ENCODE assay signal across 14 cellular contexts in the genomic region with DNA sequence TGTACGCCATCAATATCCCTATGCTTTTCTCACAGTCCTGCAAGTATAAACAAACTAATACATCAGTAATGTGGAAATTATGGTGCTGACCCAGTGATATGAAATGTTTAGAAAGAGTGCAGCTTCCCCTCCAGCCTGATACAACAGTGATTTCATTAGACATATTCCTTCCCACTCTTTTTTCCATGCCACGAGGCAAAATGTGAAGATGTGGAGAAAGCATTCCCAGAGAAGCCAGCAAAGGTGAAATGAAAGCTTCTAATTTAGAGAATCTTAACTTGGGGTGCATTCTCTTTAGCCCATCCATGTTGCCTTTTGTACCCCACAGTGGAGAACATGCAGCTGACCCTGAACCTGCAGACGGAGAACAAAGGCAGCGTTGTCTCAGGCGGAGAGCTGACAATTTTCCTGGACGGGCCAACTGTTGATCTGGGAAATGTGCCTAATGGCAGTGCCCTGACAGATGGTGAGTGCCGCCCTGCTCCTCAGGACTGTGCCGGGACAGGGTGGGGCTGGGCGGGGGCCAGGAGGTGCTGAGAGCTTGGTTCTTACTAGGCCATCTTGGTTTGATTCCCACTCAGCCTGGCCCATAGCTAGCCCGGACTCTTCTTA.
DNase-seq lines count a peak whose midpoint lies in the region; ATAC-seq, FAIRE-seq and TF ChIP-seq lines count a peak whose summit lies in the region.
"Had no signal": no experiment of that assay in that cellular context is flagged by ENCODE, and none has a peak within 500 bp of the region (broad histone marks: within the 10 kb centered on the region; RNA-seq: fewer than 3 reads in every experiment).

No MANE protein-coding gene starts in this region.

- peak overlapping the region; percentile 72 for H3K4me2 ChIP-seq in HepG2 (ENCODE audit: low read depth, low read length)
- H3K4me2 ChIP-seq: GM23338 had no signal

- peak; percentile 81 for ATAC-seq in HepG2
- ATAC-seq in GM21717 (IDR thresholded peaks at IDR 0.05; ENCODE audit: unreplicated experiment), result no peak
- no peak for ATAC-seq in HG02610 (IDR thresholded peaks at IDR 0.05; ENCODE audit: unreplicated experiment)
- ATAC-seq: GM23338, Panc1 had no signal

- CTCF ChIA-PET in HepG2 (lab: Yijun Ruan, JAX; ENCODE audit: low intra/inter-chr PET ratio, low total read pairs), result no interaction called here

- TF ChIP-seq EP300 in HepG2 (IDR thresholded peaks at IDR 0.05; ENCODE audit: low read depth in 2 of 2, low read length in 2 of 2), result peak in 1 of 2 experiments; percentile 60; a peak in 2 of 4 replicates
- TF ChIP-seq EP300 in HepG2 (CRISPR knock-in tag; IDR thresholded peaks at IDR 0.05; ENCODE audit: borderline replicate concordance), result 0 out of 2 replicates have a peak, but pooled peaks have one; percentile 58

- DNase-seq in NCI-H446 (lab: John Stamatoyannopoulos, UW) (peak; percentile 71 to 82), HepG2 (ENCODE audit: low spot score) (peak; percentile 81), substantia nigra (lab: John Stamatoyannopoulos, UW) (peak in 47 of 49 donors; percentile 11 to 92 (median 65)), epidermal melanocyte (ENCODE audit: insufficient read length, low spot score) (no peak)
- DNase-seq in activated T-cell treated with anti-CD3 and anti-CD28 coated beads, Interleukin-2, amount 50 U/mL, for 24 hours, result no peak
- DNase-seq: NCI-H1930 had no signal

- H3K27ac ChIP-seq in duodenal mucosa (ENCODE audit: low read depth, low read length) (peak overlapping the region; percentile 64), HepG2 (ENCODE audit: extremely low read length, insufficient read depth, low read length) (peak overlapping the region; percentile 82), substantia nigra (ENCODE audit: low read depth, low read length, poor library complexity, severe bottlenecking) (peak overlapping the region; percentile 90)
- H3K27ac ChIP-seq: parathyroid adenoma had no signal

- FAIRE-seq in HepG2 (lab: Jason Lieb, UNC), result peak; percentile 70
- FAIRE-seq: keratinocyte had no signal

- H3K27me3 ChIP-seq in duodenal mucosa (ENCODE audit: control insufficient read depth in 1 of 2, insufficient read depth in 2 of 2, low read length in 2 of 2) (no peaks in the 10 kb centered on the region), HepG2 (ENCODE audit: control insufficient read depth in 1 of 2, insufficient read depth in 2 of 2, low read length in 2 of 2) (no peaks in the 10 kb centered on the region)
- H3K27me3 ChIP-seq: uterus had no signal

- H2AFZ ChIP-seq in HepG2 (ENCODE audit: low read length), result no peak overlapping the region
- H2AFZ ChIP-seq: GM23338, parathyroid adenoma had no signal

- H3K27me3 Mint-ChIP-seq in activated T-cell treated with anti-CD3 and anti-CD28 coated beads, Interleukin-2, amount 50 U/mL, for 24 hours, result no peaks in the 10 kb centered on the region

- H3K9ac ChIP-seq in duodenal mucosa (ENCODE audit: low read depth in 1 of 2, low read length in 2 of 2), result peak overlapping the region; percentile 20 to 22
- H3K9ac ChIP-seq in HepG2 (ENCODE audit: insufficient read depth, low read depth, low read length), result peak overlapping the region; percentile 37
- H3K9ac ChIP-seq: parathyroid adenoma had no signal

- BruUV-seq in HepG2 (replicated peaks; lab: Mats Ljungman, UMichigan), result no TSS peak

- POLR2A ChIA-PET in HepG2 (lab: Yijun Ruan, JAX), result interaction anchor here (0.7 to 2.9 kb wide), 9 partner anchors 8 to 27 kb away, joined by 3 to 25 read pairs (median 5); no protein-coding TSS in a partner anchor

- WGBS in HepG2 (ENCODE audit: low lambda C conversion rate), result 27% methylated on average over 7 of the region's 10 CpGs

- in situ Hi-C loops in HepG2 (cut with HindIII; ENCODE audit: extremely low pct_ligation_motif_present, low pct_unique_long_range_greater_than_20kb), result no loop called here

- peaks cover 58% of the 10 kb centered on the region for H3K36me3 Mint-ChIP-seq in activated T-cell treated with anti-CD3 and anti-CD28 coated beads, Interleukin-2, amount 50 U/mL, for 24 hours (ENCODE audit: low read depth)

- H3K4me1 ChIP-seq in duodenal mucosa (ENCODE audit: control insufficient read depth in 1 of 2, insufficient read depth in 2 of 2, low read length in 2 of 2), result peaks cover 35 to 38% of the 10 kb centered on the region in 2 donors
- peaks cover 69% of the 10 kb centered on the region for H3K4me1 ChIP-seq in HepG2 (ENCODE audit: insufficient read depth, low read length)
- H3K4me1 ChIP-seq: parathyroid adenoma, uterus had no signal

- no peak overlapping the region for H3K27ac Mint-ChIP-seq in activated T-cell treated with anti-CD3 and anti-CD28 coated beads, Interleukin-2, amount 50 U/mL, for 24 hours
- H3K27ac Mint-ChIP-seq: GM23338 had no signal

- H4K20me1 ChIP-seq in HepG2 (ENCODE audit: insufficient read depth, low read length), result no peaks in the 10 kb centered on the region

- H3K36me3 ChIP-seq in duodenal mucosa (ENCODE audit: control insufficient read depth in 1 of 2, insufficient read depth in 2 of 2, low read length in 2 of 2), result peaks cover 5 to 29% of the 10 kb centered on the region in 2 donors
- peaks cover 4 to 25% of the 10 kb centered on the region in 2 experiments; a peak in 3 of 5 replicates for H3K36me3 ChIP-seq in HepG2 (replicated peaks in 1 of 2; ENCODE audit: control insufficient read depth in 1 of 2, insufficient read depth in 2 of 2, low read length in 2 of 2)
- H3K36me3 ChIP-seq: uterus had no signal

- no peak for TF ChIP-seq RAD21 in HepG2 (CRISPR knock-in tag; IDR thresholded peaks at IDR 0.05)

- intact Hi-C loops in HepG2 (cut with micrococcal nuclease; ENCODE audit: unreplicated experiment), result loop anchor here (5.0 kb wide), 1 partner anchor 887 kb away; no protein-coding TSS in a partner anchor

- no peaks in the 10 kb centered on the region for H3K79me2 ChIP-seq in HepG2 (ENCODE audit: insufficient read depth, low read length)

- TF ChIP-seq CTCF in HepG2 (CRISPR knock-in tag; IDR thresholded peaks at IDR 0.05), result no peak

- H3K9me3 ChIP-seq in duodenal mucosa (ENCODE audit: control insufficient read depth in 1 of 2, low read length in 2 of 2), result no peaks in the 10 kb centered on the region
- no peaks in the 10 kb centered on the region for H3K9me3 ChIP-seq in HepG2 (ENCODE audit: low read length)
- H3K9me3 ChIP-seq: uterus had no signal

- H3K4me1 Mint-ChIP-seq in activated T-cell treated with anti-CD3 and anti-CD28 coated beads, Interleukin-2, amount 50 U/mL, for 24 hours (ENCODE audit: low read depth), result no peaks in the 10 kb centered on the region

- no peaks in the 10 kb centered on the region for H3K9me3 Mint-ChIP-seq in activated T-cell treated with anti-CD3 and anti-CD28 coated beads, Interleukin-2, amount 50 U/mL, for 24 hours
- H3K9me3 Mint-ChIP-seq: GM23338 had no signal

- TF ChIP-seq POLR2A in HepG2 (IDR thresholded peaks at IDR 0.05; ENCODE audit: insufficient read depth in 1 of 2, low read depth in 2 of 2, low read length in 2 of 2), result no peak

- peak overlapping the region in 1 of 2 donors; percentile 23 for H3K4me3 ChIP-seq in duodenal mucosa (ENCODE audit: low read depth in 1 of 2, low read length in 2 of 2)
- H3K4me3 ChIP-seq in HepG2 (replicated peaks in 1 of 3; ENCODE audit: insufficient read depth in 1 of 3, low read depth in 2 of 3, low read length in 3 of 3), result peak overlapping the region in 2 of 3 experiments; percentile 2 to 9; a peak in 2 of 6 replicates
- H3K4me3 ChIP-seq: GM23338, uterus had no signal

- no peak overlapping the region for H3K4me3 Mint-ChIP-seq in activated T-cell treated with anti-CD3 and anti-CD28 coated beads, Interleukin-2, amount 50 U/mL, for 24 hours
- H3K4me3 Mint-ChIP-seq: GM23338 had no signal

TF ChIP-seq in HepG2, 621 proteins besides CTCF, POLR2A, EP300 and RAD21 (continues in another document):
- TF ChIP-seq LRRFIP1 (CRISPR knock-in tag; conservative IDR thresholded peaks at IDR 0.05) (no peak), SOX6 (IDR thresholded peaks at IDR 0.05) (no peak), SOX6 (CRISPR knock-in tag; IDR thresholded peaks at IDR 0.05) (peak; percentile 80), THYN1 (CRISPR knock-in tag; IDR thresholded peaks at IDR 0.05; ENCODE audit: borderline replicate concordance, low read depth) (no peak)
- TF ChIP-seq, protein P1, sequence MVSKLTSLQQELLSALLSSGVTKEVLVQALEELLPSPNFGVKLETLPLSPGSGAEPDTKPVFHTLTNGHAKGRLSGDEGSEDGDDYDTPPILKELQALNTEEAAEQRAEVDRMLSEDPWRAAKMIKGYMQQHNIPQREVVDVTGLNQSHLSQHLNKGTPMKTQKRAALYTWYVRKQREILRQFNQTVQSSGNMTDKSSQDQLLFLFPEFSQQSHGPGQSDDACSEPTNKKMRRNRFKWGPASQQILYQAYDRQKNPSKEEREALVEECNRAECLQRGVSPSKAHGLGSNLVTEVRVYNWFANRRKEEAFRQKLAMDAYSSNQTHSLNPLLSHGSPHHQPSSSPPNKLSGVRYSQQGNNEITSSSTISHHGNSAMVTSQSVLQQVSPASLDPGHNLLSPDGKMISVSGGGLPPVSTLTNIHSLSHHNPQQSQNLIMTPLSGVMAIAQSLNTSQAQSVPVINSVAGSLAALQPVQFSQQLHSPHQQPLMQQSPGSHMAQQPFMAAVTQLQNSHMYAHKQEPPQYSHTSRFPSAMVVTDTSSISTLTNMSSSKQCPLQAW (CRISPR knock-in tag; IDR thresholded peaks at IDR 0.05), result peak; percentile 58; the same call in 1 of the 2 replicates

Comparison
In these comparisons a context has a peak if more than half of its experiments do, and no peak if none do; other contexts are left out.
1. DNase-seq: peak in NCI-H446 (2 of 2), HepG2 (single experiment) and substantia nigra (47 of 49); none in epidermal melanocyte (single experiment) and activated T-cell treated with anti-CD3 and anti-CD28 coated beads, Interleukin-2, amount 50 U/mL, for 24 hours (single experiment).
2. Peak in every context shown above with its lines, with median percentiles within 50 percentile points of each other: H3K27ac ChIP-seq.